1 cellular context compared by ENCODE assay signal in genomic region chr4:118327554-118328241, GRCh38.
TF ChIP-seq lines count a peak whose summit lies in the region.

No MANE protein-coding gene starts in this region.

TF ChIP-seq in HEK293, 187 proteins besides CTCF, POLR2A, EP300 and RAD21 (continued from another document):
- TF ChIP-seq ZNF449 (tag by site-specific recombination; IDR thresholded peaks at IDR 0.05) (no peak), ZNF398 (tag by site-specific recombination; IDR thresholded peaks at IDR 0.05) (peak; percentile 61), ZNF184 (tag by site-specific recombination; IDR thresholded peaks at IDR 0.05) (peak; percentile 41; the same call in 1 of the 2 replicates), ZNF549 (tag by site-specific recombination; IDR thresholded peaks at IDR 0.05) (0 out of 2 replicates have a peak, but pooled peaks have one; percentile 22), INSM2 (tag by site-specific recombination; IDR thresholded peaks at IDR 0.05) (peak; percentile 97), KLF7 (tag by site-specific recombination; IDR thresholded peaks at IDR 0.05; ENCODE audit: borderline replicate concordance) (peak; percentile 81; the same call in 1 of the 2 replicates), ZNF561 (tag by site-specific recombination; IDR thresholded peaks at IDR 0.05; ENCODE audit: borderline replicate concordance) (peak; percentile 89), ZNF501 (tag by site-specific recombination; IDR thresholded peaks at IDR 0.05) (peak; percentile 52; the same call in 1 of the 2 replicates), ZSCAN23 (tag by site-specific recombination; IDR thresholded peaks at IDR 0.05) (peak; percentile 99), ZNF654 (tag by site-specific recombination; IDR thresholded peaks at IDR 0.05; ENCODE audit: low read depth) (0 out of 2 replicates have a peak, but pooled peaks have one; percentile 18), ZNF16 (tag by site-specific recombination; IDR thresholded peaks at IDR 0.05; ENCODE audit: low read depth) (no peak; the same call in 1 of the 2 replicates), ZNF391 (tag by site-specific recombination; IDR thresholded peaks at IDR 0.05; ENCODE audit: borderline replicate concordance, low read depth) (peak; percentile 95), ZNF426 (tag by site-specific recombination; IDR thresholded peaks at IDR 0.05) (peak; percentile 12; the same call in 1 of the 2 replicates), ZFP69B (tag by site-specific recombination; IDR thresholded peaks at IDR 0.05) (peak; percentile 82), ZNF629 (tag by site-specific recombination; IDR thresholded peaks at IDR 0.05) (peak; percentile 90), ZNF10 (tag by site-specific recombination; IDR thresholded peaks at IDR 0.05) (peak; percentile 84), MYNN (tag by site-specific recombination; IDR thresholded peaks at IDR 0.05; ENCODE audit: borderline replicate concordance) (0 out of 2 replicates have a peak, but pooled peaks have one; percentile 23), ZNF660 (tag by site-specific recombination; IDR thresholded peaks at IDR 0.05) (0 out of 2 replicates have a peak, but pooled peaks have one; percentile 13), ZNF146 (tag by site-specific recombination; IDR thresholded peaks at IDR 0.05) (peak; percentile 88), ZNF585B (tag by site-specific recombination; IDR thresholded peaks at IDR 0.05) (no peak)
TF ChIP-seq in HEK293: peak in this region for 89.
